Comparison of ENCODE assay signal across 29 cellular contexts in genomic region chr1:97501628-97502027, GRCh38.
"Had no signal": no experiment of that assay in that cellular context is flagged by ENCODE, and none has a peak within 500 bp of the region (broad histone marks: within the 10 kb centered on the region; RNA-seq: fewer than 3 reads in every experiment).

No MANE protein-coding gene starts in this region.

- H3K27me3 ChIP-seq: heart right ventricle, left lung, neural progenitor cell, ovary, sigmoid colon, spleen, suprapubic skin, tibial artery, upper lobe of right lung had no signal

- H3K9me3 Mint-ChIP-seq: mesothelial cell of epicardium; naive B cell; natural killer cell; nephron progenitor cell; neural progenitor cell; stimulated activated effector memory CD8-positive, alpha-beta T cell treated with anti-CD3 and anti-CD28 coated beads, Interleukin-12 subunit alpha, Interleukin-12 subunit beta, amount 100 ng/mL, for 72 hours; stimulated activated naive CD8-positive, alpha-beta T cell treated with anti-CD3 and anti-CD28 coated beads, Interleukin-15, Interleukin-2, amounts not matched to agents 100 ng/mL and 50 ng/mL, for 24 hours had no signal

- H3K4me3 Mint-ChIP-seq: mesothelial cell of epicardium; naive B cell; natural killer cell; nephron progenitor cell; neural progenitor cell; stimulated activated effector memory CD8-positive, alpha-beta T cell treated with anti-CD3 and anti-CD28 coated beads, Interleukin-12 subunit alpha, Interleukin-12 subunit beta, amount 100 ng/mL, for 72 hours; stimulated activated naive CD8-positive, alpha-beta T cell treated with anti-CD3 and anti-CD28 coated beads, Interleukin-15, Interleukin-2, amounts not matched to agents 100 ng/mL and 50 ng/mL, for 24 hours had no signal

- H3K27ac Mint-ChIP-seq: mesothelial cell of epicardium; natural killer cell; nephron progenitor cell; neural progenitor cell; stimulated activated effector memory CD8-positive, alpha-beta T cell treated with anti-CD3 and anti-CD28 coated beads, Interleukin-12 subunit alpha, Interleukin-12 subunit beta, amount 100 ng/mL, for 72 hours; stimulated activated naive CD8-positive, alpha-beta T cell treated with anti-CD3 and anti-CD28 coated beads, Interleukin-15, Interleukin-2, amounts not matched to agents 100 ng/mL and 50 ng/mL, for 24 hours had no signal

- H3K9me3 ChIP-seq: heart right ventricle, left lung, lower lobe of right lung, ovary, prostate gland, sigmoid colon, spleen, suprapubic skin, thoracic aorta, tibial artery, upper lobe of right lung had no signal

- DNase-seq: heart right ventricle; hippocampal formation; kidney; left colon; left lung; lower lobe of right lung; mammary epithelial cell; mesenchymal stem cell; naive B cell; natural killer cell; nephron progenitor cell; ovary; right cardiac atrium; sigmoid colon; small intestine; spleen; stimulated activated CD4-positive, alpha-beta T cell treated with anti-CD3 and anti-CD28 coated beads, Interleukin-4, amount 100 ng/mL, for 24 hours; stimulated activated naive CD4-positive, alpha-beta T cell; tibial artery; trophoblast cell; upper lobe of right lung had no signal

- FAIRE-seq: kidney, small intestine, urothelium cell line had no signal

- H2AFZ ChIP-seq: neural progenitor cell had no signal

- H3K27ac ChIP-seq: heart right ventricle, left lung, lower lobe of right lung, neural progenitor cell, ovary, prostate gland, sigmoid colon, spleen, suprapubic skin, thoracic aorta, tibial artery, upper lobe of right lung had no signal

- H3K27me3 Mint-ChIP-seq: naive B cell; stimulated activated naive CD8-positive, alpha-beta T cell treated with anti-CD3 and anti-CD28 coated beads, Interleukin-15, Interleukin-2, amounts not matched to agents 100 ng/mL and 50 ng/mL, for 24 hours had no signal

- H3K4me1 ChIP-seq: left lung, lower lobe of right lung, prostate gland, sigmoid colon, spleen, suprapubic skin, tibial artery had no signal

- H3K36me3 Mint-ChIP-seq: mesothelial cell of epicardium; naive B cell; natural killer cell; neural progenitor cell; stimulated activated effector memory CD8-positive, alpha-beta T cell treated with anti-CD3 and anti-CD28 coated beads, Interleukin-12 subunit alpha, Interleukin-12 subunit beta, amount 100 ng/mL, for 72 hours had no signal

- H3K36me3 ChIP-seq: heart right ventricle, left lung, lower lobe of right lung, neural progenitor cell, ovary, prostate gland, sigmoid colon, suprapubic skin, thoracic aorta, tibial artery had no signal

- H3K9ac ChIP-seq: neural progenitor cell had no signal

- H3K4me3 ChIP-seq: heart right ventricle, left lung, lower lobe of right lung, neural progenitor cell, ovary, prostate gland, sigmoid colon, spleen, suprapubic skin, thoracic aorta, tibial artery, upper lobe of right lung had no signal

- H3K4me2 ChIP-seq: neural progenitor cell had no signal

- H3K4me1 Mint-ChIP-seq: nephron progenitor cell had no signal

- ATAC-seq: heart right ventricle; left colon; left lung; lower lobe of right lung; natural killer cell; stimulated activated effector memory CD8-positive, alpha-beta T cell treated with anti-CD3 and anti-CD28 coated beads, Interleukin-12 subunit alpha, Interleukin-12 subunit beta, amount 100 ng/mL, for 72 hours; upper lobe of right lung had no signal
